ENCODE assay signal across 2 cellular contexts in genomic region chr15:54500330-54500729, GRCh38.
TF ChIP-seq lines count a peak whose summit lies in the region.

No MANE protein-coding gene starts in this region.

TF ChIP-seq in GM23338, 12 proteins besides CTCF, POLR2A, EP300 and RAD21 (continued from another document):
- no peak for TF ChIP-seq ZNF462 (CRISPR knock-in tag; IDR thresholded peaks at IDR 0.05)
- no peak for TF ChIP-seq ZNF331 (CRISPR knock-in tag; IDR thresholded peaks at IDR 0.05; ENCODE audit: low read depth)
- no peak for TF ChIP-seq ZNF114 (CRISPR knock-in tag; IDR thresholded peaks at IDR 0.05)
- TF ChIP-seq STAT1 (IDR thresholded peaks at IDR 0.05; ENCODE audit: unreplicated experiment) = no peak
- no peak for TF ChIP-seq JUNB (IDR thresholded peaks at IDR 0.05; ENCODE audit: unreplicated experiment)
- no peak for TF ChIP-seq EZH2phosphoT487 (IDR thresholded peaks at IDR 0.05; ENCODE audit: unreplicated experiment)
- no peak for TF ChIP-seq CREB1 (CRISPR knock-in tag; IDR thresholded peaks at IDR 0.05; ENCODE audit: low read depth)
- no peak for TF ChIP-seq EZH2 (IDR thresholded peaks at IDR 0.05; ENCODE audit: low read depth, unreplicated experiment)
- TF ChIP-seq ETS1 (IDR thresholded peaks at IDR 0.05) = no peak

TF ChIP-seq in WTC11, 78 proteins besides CTCF, POLR2A, EP300 and RAD21 (continued from another document):
- TF ChIP-seq GRHL2 (CRISPR knock-in tag; IDR thresholded peaks at IDR 0.05; ENCODE audit: insufficient replicate concordance, severe bottlenecking) (no peak), ETV6 (CRISPR knock-in tag; IDR thresholded peaks at IDR 0.05) (no peak), MLX (CRISPR knock-in tag; IDR thresholded peaks at IDR 0.05) (no peak), ATF1 (CRISPR knock-in tag; IDR thresholded peaks at IDR 0.05) (no peak), FOXJ3 (CRISPR knock-in tag; IDR thresholded peaks at IDR 0.05; ENCODE audit: borderline replicate concordance) (no peak), PRRX2 (CRISPR knock-in tag; IDR thresholded peaks at IDR 0.05) (no peak), SMAD4 (CRISPR knock-in tag; IDR thresholded peaks at IDR 0.05) (no peak)
